ENCODE assay signal across 14 cellular contexts in genomic region chr4:43782391-43782790, GRCh38.
DNase-seq lines count a peak whose midpoint lies in the region; ATAC-seq and TF ChIP-seq lines count a peak whose summit lies in the region.
"Had no signal": no experiment of that assay in that cellular context is flagged by ENCODE, and none has a peak within 500 bp of the region (broad histone marks: within the 10 kb centered on the region; RNA-seq: fewer than 3 reads in every experiment).

No MANE protein-coding gene starts in this region.

- DNase-seq in HT1080 (ENCODE audit: low read depth): peak; percentile 10
- DNase-seq in OCI-M1 (lab: John Stamatoyannopoulos, UW): peak; percentile 12
- DNase-seq in dermis microvascular lymphatic vessel endothelial cell (ENCODE audit: low read depth in 2 of 2): peak; percentile 16
- DNase-seq in mesenteric fat pad (ENCODE audit: low spot score): no peak
- DNase-seq: CD8-positive, alpha-beta memory T cell; GM23248; NCI-H1092 treated with DMSO at 0.1 percent for 48 hours; NCI-H1694; NCI-H2107; Peyer's patch; SIG-M5 had no signal

- peak; percentile 56 for TF ChIP-seq CTCF in C4-2B (conservative IDR thresholded peaks at IDR 0.05)

- H3K27ac ChIP-seq in C4-2B: no peak overlapping the region
- H3K27ac ChIP-seq: GM23248, Peyer's patch had no signal

- no peak for ATAC-seq in GM19463 (IDR thresholded peaks at IDR 0.05; ENCODE audit: unreplicated experiment)
- ATAC-seq in GM18517 (IDR thresholded peaks at IDR 0.05; ENCODE audit: unreplicated experiment): no peak
